In genomic region chr9:2622361-2623045, GRCh38 we compare ENCODE assay signal across 9 cellular contexts. TPM values are rescaled to one million over a fixed set of nuclear protein-coding genes. Genes with fewer than 3 reads are reported as not detected.
DNase-seq lines count a peak whose midpoint lies in the region; ATAC-seq, FAIRE-seq and TF ChIP-seq lines count a peak whose summit lies in the region.
"Had no signal": no experiment of that assay in that cellular context is flagged by ENCODE, and none has a peak within 500 bp of the region (broad histone marks: within the 10 kb centered on the region; RNA-seq: fewer than 3 reads in every experiment).

No MANE protein-coding gene starts in this region.

- FAIRE-seq in pancreas (lab: Jason Lieb, UNC): no peak
- FAIRE-seq: A204.1 had no signal

- H3K36me3 ChIP-seq in MM.1S (replicated peaks; ENCODE audit: insufficient read depth, low read length) (no peaks in the 10 kb centered on the region), cardiac muscle cell (no peaks in the 10 kb centered on the region), pancreas (no peaks in the 10 kb centered on the region)

- H3K27me3 ChIP-seq in MM.1S (replicated peaks; ENCODE audit: insufficient read depth, low read length): no peaks in the 10 kb centered on the region
- H3K27me3 ChIP-seq in cardiac muscle cell: peaks cover 8% of the 10 kb centered on the region
- H3K27me3 ChIP-seq in pancreas: no peaks in the 10 kb centered on the region

- DNase-seq in DMS 273 (lab: John Stamatoyannopoulos, UW; ENCODE audit: unreplicated experiment) (peak; percentile 67), DMS 273 treated with DMSO at 0.1 percent for 48 hours (lab: John Stamatoyannopoulos, UW) (no peak), MM.1S (no peak), activated gamma-delta T cell treated with Interleukin-2 at 50 U/mL for 16 hours (peak; percentile 5), cardiac muscle cell (ENCODE audit: low read depth in 1 of 2, low spot score in 1 of 2) (peak; percentile 52 to 66), pancreas (peak; percentile 25 to 80 (median 52)), iPS-NIHi7 (ENCODE audit: extremely low spot score) (no peak)

- intact Hi-C loops in pancreas (cut with DNase I): no loop called here

- peak overlapping the region; percentile 13; the same call in 1 of the 2 replicates for H3K9ac ChIP-seq in MM.1S (ENCODE audit: low read length)

- H3K4me2 ChIP-seq in MM.1S (ENCODE audit: low read depth, low read length): peak overlapping the region; percentile 81

- ATAC-seq in GM21786 (IDR thresholded peaks at IDR 0.05; ENCODE audit: unreplicated experiment) (peak; percentile 31), pancreas (peak; percentile 33 to 39 (median 36))

- 0% methylated on average over 51 to 74 of the region's 74 CpGs for WGBS in pancreas, 2 donors

- TF ChIP-seq CTCF in MM.1S (IDR thresholded peaks at IDR 0.05; ENCODE audit: low read length): no peak
- peak; percentile 2 for TF ChIP-seq CTCF in cardiac muscle cell (IDR thresholded peaks at IDR 0.05; ENCODE audit: low read depth, low read length)
- TF ChIP-seq CTCF in pancreas (IDR thresholded peaks at IDR 0.05): no peak

- no peaks in the 10 kb centered on the region for H3K9me2 ChIP-seq in MM.1S (replicated peaks; ENCODE audit: insufficient read depth, low read length)

- H3K9me3 ChIP-seq in MM.1S (replicated peaks; ENCODE audit: insufficient read depth, low read length) (no peaks in the 10 kb centered on the region), cardiac muscle cell (ENCODE audit: low read depth) (no peaks in the 10 kb centered on the region), pancreas (no peaks in the 10 kb centered on the region)

- H3K79me2 ChIP-seq in MM.1S (ENCODE audit: low read length): no peaks in the 10 kb centered on the region

- no peaks in the 10 kb centered on the region for H4K20me1 ChIP-seq in MM.1S (ENCODE audit: insufficient read depth, low read length)

- H3F3A ChIP-seq in MM.1S (ENCODE audit: insufficient read depth, low read length): no peaks in the 10 kb centered on the region

- H3K4me1 ChIP-seq in MM.1S (ENCODE audit: low read length) (0 out of 2 replicates have a peak, but pooled peaks cover 4% of the 10 kb centered on the region), cardiac muscle cell (ENCODE audit: low read depth) (peaks cover 29% of the 10 kb centered on the region), pancreas (peaks cover 9 to 29% (median 15%) of the 10 kb centered on the region in 3 donors)

- H3K27ac ChIP-seq in MM.1S (ENCODE audit: low read length): no peak overlapping the region
- H3K27ac ChIP-seq in cardiac muscle cell: peak overlapping the region; percentile 92
- peak overlapping the region; percentile 82 to 98 (median 92) for H3K27ac ChIP-seq in pancreas

- peak overlapping the region; percentile 72 for H2AFZ ChIP-seq in MM.1S (ENCODE audit: low read length)

- H3K4me3 ChIP-seq in MM.1S (ENCODE audit: low read length) (peak overlapping the region; percentile 70), cardiac muscle cell (peak overlapping the region; percentile 59), pancreas (peak overlapping the region; percentile 81 to 93 (median 88))

RNA-seq across cellular contexts. Expression of gene VLDLR, which starts 0.9 kb away (rescaled TPM):
- 34.1 and 36.1 TPM in 2 replicates for total RNA-seq in cardiac muscle cell
- 40.9 and 41.2 TPM in 2 replicates for polyA plus RNA-seq in cardiac muscle cell
- 10 to 100 TPM; 18.7 to 34.8 (median 28.4) TPM for total RNA-seq in pancreas
- polyA plus RNA-seq in pancreas: 10 to 100 TPM in 1 of 2 donors, 1 to 10 TPM in 1; 7.4 to 16.5 TPM

Comparison
In these comparisons a context has a peak if more than half of its experiments do, and no peak if none do; other contexts are left out.
1. DNase-seq: peak in DMS 273 (single experiment), activated gamma-delta T cell treated with Interleukin-2 at 50 U/mL for 16 hours (single experiment), cardiac muscle cell (2 of 2) and pancreas (6 of 6); none in DMS 273 treated with DMSO at 0.1 percent for 48 hours (single experiment), MM.1S (single experiment) and iPS-NIHi7 (single experiment).
2. Peak in every context shown above with its lines, with median percentiles within 50 percentile points of each other: H3K4me3 ChIP-seq.